In the genomic region with DNA sequence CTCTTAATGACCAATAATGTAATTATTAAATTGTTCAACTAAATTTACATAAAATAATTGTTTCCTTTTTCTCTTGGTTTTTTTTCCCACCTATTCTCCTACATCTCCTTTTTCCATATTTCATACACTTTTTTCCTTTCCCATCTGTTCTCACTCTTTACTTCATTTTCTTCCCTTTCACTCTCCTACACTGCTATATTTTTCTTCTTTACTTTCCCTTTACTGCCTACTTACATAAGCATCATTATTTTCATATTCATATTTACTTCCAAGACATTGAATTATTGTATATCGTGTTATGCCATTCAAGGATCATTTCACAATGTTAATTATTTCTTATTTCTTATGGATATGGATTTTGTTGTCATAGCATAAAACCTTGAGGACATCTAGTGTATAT, we compare ENCODE assay signal across 9 cellular contexts.
"Had no signal": no experiment of that assay in that cellular context is flagged by ENCODE, and none has a peak within 500 bp of the region (broad histone marks: within the 10 kb centered on the region; RNA-seq: fewer than 3 reads in every experiment).

No MANE protein-coding gene starts in this region.

- H3K4me1 ChIP-seq: HAP-1 had no signal

- ATAC-seq: HCT116, K562 had no signal

- DNase-seq: GM23248, GOT3, H7, IMR-90, KG1 had no signal

- H3K36me3 ChIP-seq: HAP-1 had no signal

- H3K27ac ChIP-seq: GM23248, HL-60 had no signal

- FAIRE-seq: K562 had no signal

- H3K4me3 ChIP-seq: GM23248, HAP-1, K562 had no signal

- H3K9me3 ChIP-seq: HAP-1 had no signal
